30 cellular contexts compared by ENCODE assay signal in genomic region chr7:12737836-12738235, GRCh38.
"Had no signal": no experiment of that assay in that cellular context is flagged by ENCODE, and none has a peak within 500 bp of the region (broad histone marks: within the 10 kb centered on the region; RNA-seq: fewer than 3 reads in every experiment).

No MANE protein-coding gene starts in this region.

- H3K27ac ChIP-seq: ascending aorta, cardiac muscle cell, SJCRH30, SK-N-MC, WERI-Rb-1 had no signal

- H3K9me3 ChIP-seq: ascending aorta, SJCRH30 had no signal

- H3K27me3 ChIP-seq: ascending aorta, cardiac muscle cell, SJCRH30 had no signal

- H3K4me1 ChIP-seq: ascending aorta, SJCRH30 had no signal

- DNase-seq: activated CD4-positive, alpha-beta memory T cell treated with anti-CD3 and anti-CD28 coated beads, Interleukin-2, amount 10 ng/mL, durations not matched to agents 7 days and 5 days; activated CD4-positive, alpha-beta T cell treated with anti-CD3 and anti-CD28 coated beads for 4 hours; activated CD8-positive, alpha-beta memory T cell treated with anti-CD3 and anti-CD28 coated beads for 24 hours; activated CD8-positive, alpha-beta memory T cell treated with anti-CD3 and anti-CD28 coated beads, Interleukin-2, amount 10 ng/mL, durations not matched to agents 7 days and 5 days; activated CD8-positive, alpha-beta memory T cell treated with anti-CD3 and anti-CD28 coated beads, Interleukin-2, amount 50 U/mL, for 48 hours; activated effector memory CD4-positive, alpha-beta T cell treated with Interleukin-2 at 50 U/mL for 16 hours; activated naive CD4-positive, alpha-beta T cell treated with anti-CD3 and anti-CD28 coated beads, Interleukin-2, amount 10 ng/mL, durations not matched to agents 7 days and 5 days; activated T-cell treated with anti-CD3 and anti-CD28 coated beads, Interleukin-2, amount 50 U/mL, for 48 hours; Kasumi-1; KG1; MM.1S; MV-4-11; NCI-H1092; NCI-H1436 treated with DMSO at 0.1 percent for 48 hours; NCI-H187; NCI-H2029 treated with DMSO at 0.1 percent for 48 hours; NCI-H2107; NCI-H2171; NCI-H446; NCI-H510A treated with DMSO at 0.1 percent for 48 hours; NCI-H526 treated with DMSO at 0.1 percent for 48 hours; NCI-H774; Right ventricle myocardium superior; T1000; WERI-Rb-1 had no signal

- ATAC-seq: activated CD4-positive, CD25-positive, alpha-beta regulatory T cell treated with anti-CD3 and anti-CD28 coated beads, Interleukin-2, amount 50 U/mL, for 24 hours; activated CD8-positive, alpha-beta memory T cell treated with anti-CD3 and anti-CD28 coated beads, Interleukin-2, amount 10 ng/mL, durations not matched to agents 7 days and 5 days had no signal

- H3K4me3 ChIP-seq: ascending aorta, cardiac muscle cell, SJCRH30, SK-N-MC had no signal

- H3K36me3 ChIP-seq: ascending aorta, cardiac muscle cell, SJCRH30, WERI-Rb-1 had no signal
